Comparison of ENCODE assay signal across 12 cellular contexts in the genomic region with DNA sequence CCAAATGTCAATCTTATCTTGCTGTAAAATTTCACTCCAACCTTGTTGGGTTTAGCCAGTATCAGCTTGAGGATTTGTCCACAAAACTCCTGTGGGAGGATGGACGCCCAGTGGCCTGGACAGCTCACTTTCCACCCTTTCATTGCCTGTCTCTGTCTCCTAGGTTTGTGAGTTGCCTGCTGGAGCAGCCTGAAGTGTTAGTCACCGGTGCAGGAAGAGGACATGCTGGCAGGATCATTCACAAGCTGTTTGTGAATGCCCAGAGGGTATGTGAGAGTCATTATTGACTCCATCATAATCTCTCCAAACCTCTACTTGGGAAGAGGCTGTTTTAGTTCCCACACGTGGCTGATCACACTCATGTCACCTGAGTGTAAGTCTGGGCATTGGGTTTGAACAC.
DNase-seq lines count a peak whose midpoint lies in the region; ATAC-seq, FAIRE-seq and TF ChIP-seq lines count a peak whose summit lies in the region.
"Had no signal": no experiment of that assay in that cellular context is flagged by ENCODE, and none has a peak within 500 bp of the region (broad histone marks: within the 10 kb centered on the region; RNA-seq: fewer than 3 reads in every experiment).

No MANE protein-coding gene starts in this region.

- peaks cover 5% of the 10 kb centered on the region for H3K4me1 ChIP-seq in astrocyte (ENCODE audit: insufficient read depth, low read length)
- H3K4me1 ChIP-seq: tibial nerve had no signal

- no peak overlapping the region for H3K27ac Mint-ChIP-seq in astrocyte (ENCODE audit: unreplicated experiment)
- H3K27ac Mint-ChIP-seq: activated naive CD4-positive, alpha-beta T cell treated with anti-CD3 and anti-CD28 coated beads, Interleukin-2, amount 50 U/mL, for 24 hours had no signal

- H3K4me3 ChIP-seq in astrocyte (ENCODE audit: insufficient read depth, low read depth, low read length) = no peak overlapping the region
- H3K4me3 ChIP-seq: tibial nerve had no signal

- H2AFZ ChIP-seq in astrocyte (ENCODE audit: low read depth, low read length) = no peak overlapping the region

- H3K4me2 ChIP-seq in astrocyte (ENCODE audit: low read length) = no peak overlapping the region

- no peaks in the 10 kb centered on the region for H3K27me3 Mint-ChIP-seq in astrocyte (ENCODE audit: low read depth, unreplicated experiment)
- H3K27me3 Mint-ChIP-seq: activated naive CD4-positive, alpha-beta T cell treated with anti-CD3 and anti-CD28 coated beads, Interleukin-2, amount 50 U/mL, for 24 hours had no signal

- H3K4me3 Mint-ChIP-seq in astrocyte (ENCODE audit: unreplicated experiment) = no peak overlapping the region
- H3K4me3 Mint-ChIP-seq: activated naive CD4-positive, alpha-beta T cell treated with anti-CD3 and anti-CD28 coated beads, Interleukin-2, amount 50 U/mL, for 24 hours had no signal

- no peak for FAIRE-seq in astrocyte (lab: Jason Lieb, UNC)

- H3K9me3 ChIP-seq in astrocyte (ENCODE audit: insufficient read depth, low read depth, low read length) = no peaks in the 10 kb centered on the region
- H3K9me3 ChIP-seq: tibial nerve had no signal

- H3K27ac ChIP-seq in C4-2B (peak overlapping the region; percentile 96), astrocyte (ENCODE audit: low read depth, low read length) (peak overlapping the region; percentile 61)
- H3K27ac ChIP-seq: tibial nerve had no signal

- H3K36me3 Mint-ChIP-seq in astrocyte (ENCODE audit: low read depth, unreplicated experiment) = peaks cover 10% of the 10 kb centered on the region

- peak; percentile 95 for DNase-seq in M059J (ENCODE audit: low read depth)
- peak; percentile 74 for DNase-seq in astrocyte (ENCODE audit: low read depth)
- peak; percentile 47 for DNase-seq in kidney glomerular epithelial cell (lab: John Stamatoyannopoulos, UW)
- DNase-seq in 8988T = no peak
- DNase-seq in GOT3 (lab: John Stamatoyannopoulos, UW) = no peak
- no peak for DNase-seq in activated effector memory CD4-positive, alpha-beta T cell treated with anti-CD3 and anti-CD28 coated beads, Interleukin-2, amount 50 U/mL, for 16 hours
- DNase-seq: activated CD4-positive, alpha-beta T cell treated with anti-CD3 and anti-CD28 coated beads for 1 hour; DND-41 had no signal

- H3K9ac ChIP-seq in astrocyte (ENCODE audit: low read length) = no peak overlapping the region

- H3K79me2 ChIP-seq in astrocyte (ENCODE audit: insufficient read depth, low read length) = no peaks in the 10 kb centered on the region

- peaks cover 10% of the 10 kb centered on the region for H3K4me1 Mint-ChIP-seq in astrocyte (ENCODE audit: low read depth, unreplicated experiment)

- no peaks in the 10 kb centered on the region for H3K27me3 ChIP-seq in astrocyte (ENCODE audit: insufficient read depth, low read length)
- H3K27me3 ChIP-seq: tibial nerve had no signal

- peaks cover 33% of the 10 kb centered on the region for H3K36me3 ChIP-seq in astrocyte (ENCODE audit: insufficient read depth, low read length)

- ATAC-seq in HG03354 (IDR thresholded peaks at IDR 0.05; ENCODE audit: poor library complexity, severe bottlenecking, unreplicated experiment) = no peak

- no peaks in the 10 kb centered on the region for H3K9me3 Mint-ChIP-seq in astrocyte (ENCODE audit: unreplicated experiment)
- H3K9me3 Mint-ChIP-seq: activated naive CD4-positive, alpha-beta T cell treated with anti-CD3 and anti-CD28 coated beads, Interleukin-2, amount 50 U/mL, for 24 hours had no signal

- no peaks in the 10 kb centered on the region for H4K20me1 ChIP-seq in astrocyte (ENCODE audit: insufficient read depth, low read length)

- TF ChIP-seq CTCF in C4-2B (conservative IDR thresholded peaks at IDR 0.05) (no peak), astrocyte (IDR thresholded peaks at IDR 0.05; ENCODE audit: insufficient read depth, low read depth, low read length) (no peak)

Comparison
In these comparisons a context has a peak if more than half of its experiments do, and no peak if none do; other contexts are left out.
1. DNase-seq: peak in M059J (single experiment), astrocyte (single experiment) and kidney glomerular epithelial cell (single experiment); none in 8988T (single experiment), GOT3 (single experiment) and activated effector memory CD4-positive, alpha-beta T cell treated with anti-CD3 and anti-CD28 coated beads, Interleukin-2, amount 50 U/mL, for 16 hours (single experiment).